Comparison of ENCODE assay signal across 17 cellular contexts in the genomic region with DNA sequence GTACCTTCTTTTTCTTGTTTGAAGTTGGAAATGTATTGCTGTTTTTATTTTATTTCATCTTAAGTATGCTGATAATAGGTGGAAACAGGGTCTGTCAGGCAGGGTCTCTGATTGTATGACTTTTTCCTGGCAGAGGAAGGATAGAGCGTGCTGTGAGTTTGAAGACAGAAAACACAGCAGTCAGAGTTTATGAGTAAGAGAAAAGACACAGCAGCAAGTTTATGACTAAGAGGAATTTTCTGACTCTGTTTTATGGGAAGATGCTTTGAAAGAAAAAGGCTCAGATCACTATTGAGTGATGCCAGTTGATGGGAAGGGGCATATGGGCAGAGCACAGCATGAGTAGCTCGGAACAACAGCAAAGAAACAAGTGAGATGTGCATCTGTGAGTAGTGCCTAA.
DNase-seq lines count a peak whose midpoint lies in the region; TF ChIP-seq lines count a peak whose summit lies in the region.
"Had no signal": no experiment of that assay in that cellular context is flagged by ENCODE, and none has a peak within 500 bp of the region (broad histone marks: within the 10 kb centered on the region; RNA-seq: fewer than 3 reads in every experiment).

No MANE protein-coding gene starts in this region.

- no peak overlapping the region for H4K91ac ChIP-seq in trophoblast cell (ENCODE audit: low read depth, low read length)

- no peak overlapping the region for H2BK5ac ChIP-seq in trophoblast cell (ENCODE audit: low read depth, low read length, poor library complexity)

- H3K27ac ChIP-seq in trophoblast cell (ENCODE audit: low read depth, low read length) = no peak overlapping the region
- H3K27ac ChIP-seq in stomach = peak overlapping the region in 2 of 5 donors; percentile 13 to 38
- H3K27ac ChIP-seq: A549, PC-9 had no signal

- no peak overlapping the region for H2AFZ ChIP-seq in trophoblast cell (ENCODE audit: insufficient read depth, low read length, poor library complexity)
- H2AFZ ChIP-seq: PC-9 had no signal

- no peak overlapping the region for H2BK12ac ChIP-seq in trophoblast cell (ENCODE audit: low read length)

- TF ChIP-seq EP300 in stomach (IDR thresholded peaks at IDR 0.05) = no peak

- DNase-seq in ELR (ENCODE audit: low read depth) = peak; percentile 22
- DNase-seq in amniotic epithelial cell (ENCODE audit: low read depth) = peak; percentile 14
- peak; percentile 24 for DNase-seq in iris pigment epithelial cell (ENCODE audit: low read depth)
- DNase-seq in trophoblast cell = no peak
- no peak for DNase-seq in stomach
- DNase-seq in NCI-H510A treated with DMSO at 0.1 percent for 48 hours (lab: John Stamatoyannopoulos, UW) = no peak
- no peak for DNase-seq in T-helper 9 cell
- DNase-seq: DMS53, MG63, NCI-H1105 treated with DMSO at 0.1 percent for 48 hours, NCI-H187, NCI-H446 treated with DMSO at 0.1 percent for 48 hours, NCI-H774, PC-9 had no signal

- H3K9ac ChIP-seq in skeletal muscle satellite cell (ENCODE audit: low read depth, low read length) (peak overlapping the region; percentile 35), trophoblast cell (ENCODE audit: low read length) (no peak overlapping the region)

- peak overlapping the region; percentile 44 for H3K4me2 ChIP-seq in skeletal muscle satellite cell (ENCODE audit: low read length)
- H3K4me2 ChIP-seq in trophoblast cell (ENCODE audit: low read length) = no peak overlapping the region
- H3K4me2 ChIP-seq: A549, PC-9 had no signal

- WGBS in trophoblast cell (ENCODE audit: extremely low coverage, insufficient coverage, insufficient read length) = no CpG with 5 or more reads among the region's 2 CpGs
- 60 to 89% (median 76%) methylated on average over 2 of the region's 2 CpGs for WGBS in stomach, 5 donors

- TF ChIP-seq POLR2A in stomach (IDR thresholded peaks at IDR 0.05) = no peak

- no peak overlapping the region for H4K12ac ChIP-seq in trophoblast cell (ENCODE audit: low read depth, low read length)

- H3K79me1 ChIP-seq in trophoblast cell (ENCODE audit: low read length) = no peaks in the 10 kb centered on the region

- no peak overlapping the region for H3K18ac ChIP-seq in trophoblast cell (ENCODE audit: low read length)

- H3K9me3 ChIP-seq in skeletal muscle satellite cell (replicated peaks; ENCODE audit: low read length) (no peaks in the 10 kb centered on the region), trophoblast cell (ENCODE audit: insufficient read depth, low read depth, low read length) (no peaks in the 10 kb centered on the region), stomach (no peaks in the 10 kb centered on the region)

- H2AK5ac ChIP-seq in trophoblast cell (ENCODE audit: low read length) = no peak overlapping the region

- H4K8ac ChIP-seq in trophoblast cell (ENCODE audit: low read depth, low read length) = no peak overlapping the region

- no peak overlapping the region for H3K23ac ChIP-seq in trophoblast cell (ENCODE audit: low read length)

- H3K14ac ChIP-seq in trophoblast cell (ENCODE audit: low read length) = no peak overlapping the region

- H3K4me3 ChIP-seq in skeletal muscle satellite cell (ENCODE audit: low read length) (no peak overlapping the region), trophoblast cell (ENCODE audit: low read depth, low read length) (no peak overlapping the region), stomach (no peak overlapping the region)
- H3K4me3 ChIP-seq: A549, K562, MG63, PC-9 had no signal

- peaks cover 6% of the 10 kb centered on the region for H3K4me1 ChIP-seq in skeletal muscle satellite cell (ENCODE audit: control insufficient read depth, insufficient read depth, low read length)
- no peaks in the 10 kb centered on the region for H3K4me1 ChIP-seq in trophoblast cell (ENCODE audit: control insufficient read depth in 1 of 2, insufficient read depth in 2 of 2, low read length in 2 of 2)
- H3K4me1 ChIP-seq in stomach = no peaks in the 10 kb centered on the region
- H3K4me1 ChIP-seq: A549 had no signal

- H3K27me3 ChIP-seq in skeletal muscle satellite cell (ENCODE audit: control insufficient read depth, insufficient read depth, low read length) (no peaks in the 10 kb centered on the region), trophoblast cell (ENCODE audit: insufficient read depth, low read length) (no peaks in the 10 kb centered on the region), stomach (no peaks in the 10 kb centered on the region)
- H3K27me3 ChIP-seq: MG63 had no signal

- TF ChIP-seq CTCF in stomach (IDR thresholded peaks at IDR 0.05) = no peak

- no peaks in the 10 kb centered on the region for H3K79me2 ChIP-seq in trophoblast cell (ENCODE audit: control insufficient read depth, insufficient read depth, low read length, poor library complexity)

- intact Hi-C loops in stomach (cut with DNase I; ENCODE audit: low total_unique reads) = no loop called here

- no peak overlapping the region for H2BK120ac ChIP-seq in trophoblast cell (ENCODE audit: insufficient read depth, low read length, poor library complexity)

- H3K36me3 ChIP-seq in skeletal muscle satellite cell (ENCODE audit: insufficient read depth, low read length) (no peaks in the 10 kb centered on the region), trophoblast cell (ENCODE audit: control insufficient read depth in 1 of 2, insufficient read depth in 2 of 2, low read length in 2 of 2) (no peaks in the 10 kb centered on the region), stomach (no peaks in the 10 kb centered on the region)
- H3K36me3 ChIP-seq: MG63 had no signal

- no peak overlapping the region for H3K4ac ChIP-seq in trophoblast cell (ENCODE audit: low read depth, low read length)

Comparison
In these comparisons a context has a peak if more than half of its experiments do, and no peak if none do; other contexts are left out.
1. DNase-seq: peak in ELR (single experiment), amniotic epithelial cell (single experiment) and iris pigment epithelial cell (single experiment); none in trophoblast cell (0 of 2), stomach (single experiment), NCI-H510A treated with DMSO at 0.1 percent for 48 hours (single experiment) and T-helper 9 cell (single experiment).